12 cellular contexts compared by ENCODE assay signal in genomic region chr20:62444286-62444685, GRCh38. TPM values are rescaled to one million over a fixed set of nuclear protein-coding genes. Genes with fewer than 3 reads are reported as not detected.
"Had no signal": no experiment of that assay in that cellular context is flagged by ENCODE, and none has a peak within 500 bp of the region (broad histone marks: within the 10 kb centered on the region; RNA-seq: fewer than 3 reads in every experiment).

No MANE protein-coding gene starts in this region.

- ATAC-seq: GM23338, HCT116 had no signal

- H3K36me3 ChIP-seq: HAP-1 had no signal

- H3K4me1 Mint-ChIP-seq: GM23338 had no signal

- H3K9ac ChIP-seq: GM23248 had no signal

- H3K27ac Mint-ChIP-seq: GM23338, H9, HFFc6 had no signal

- H3K4me1 ChIP-seq: HAP-1 had no signal

- H3K4me3 Mint-ChIP-seq: GM23338, H9, HFFc6 had no signal

- H3K9me3 ChIP-seq: HAP-1 had no signal

- H3K9me3 Mint-ChIP-seq: GM23338, H9, HFFc6 had no signal

- H2AFZ ChIP-seq: GM23248, GM23338 had no signal

- DNase-seq: GM23248, GOT3, H7, H9, HCEC 1CT, HFFc6 had no signal

- H3K27ac ChIP-seq: GM23248 had no signal

- FAIRE-seq: H1, H54 had no signal

- H3K4me2 ChIP-seq: GM23338 had no signal

- H3K4me3 ChIP-seq: GM23248, GM23338, HAP-1 had no signal

RNA-seq across cellular contexts. Expression of gene RBBP8NL, which starts 16.9 kb away (rescaled TPM):
- total RNA-seq: GM23248, H4, H7, HFFc6 had no signal
- polyA plus RNA-seq: GM23248 had no signal

RNA-seq across cellular contexts. Expression of gene GATA5, which starts 31.5 kb away (rescaled TPM):
- total RNA-seq: GM23248, HFFc6 had no signal
- polyA plus RNA-seq: GM23248 had no signal
